ENCODE assay signal across 15 cellular contexts in the genomic region with DNA sequence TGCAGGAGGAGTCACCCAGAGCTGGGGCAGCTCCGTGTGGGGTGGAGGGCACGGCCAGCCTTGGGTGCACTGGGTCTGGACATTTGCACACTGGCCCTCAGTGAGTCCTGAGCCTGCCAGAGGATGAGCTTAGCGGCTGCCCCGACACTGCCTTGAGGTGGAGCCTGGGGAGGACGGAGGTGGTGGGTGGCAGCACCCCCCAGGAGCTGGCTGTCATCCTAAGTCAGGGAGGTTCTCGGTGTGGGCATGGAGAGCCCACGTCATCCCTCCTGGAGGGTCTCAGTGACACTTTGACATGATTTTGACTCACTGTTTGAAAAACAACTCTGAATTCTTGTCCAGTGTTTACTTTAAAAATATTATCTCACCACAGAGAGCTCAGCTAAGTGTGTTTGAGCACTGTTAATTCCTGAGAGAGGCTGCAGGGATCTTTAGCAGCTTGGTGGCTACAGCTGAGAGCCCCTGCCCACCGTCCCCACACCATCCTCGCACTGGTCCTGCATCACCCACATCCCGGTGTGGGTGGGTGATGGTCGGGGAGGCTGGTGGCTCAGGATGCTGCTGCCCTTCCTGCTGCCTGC.
DNase-seq lines count a peak whose midpoint lies in the region; ATAC-seq and TF ChIP-seq lines count a peak whose summit lies in the region.
"Had no signal": no experiment of that assay in that cellular context is flagged by ENCODE, and none has a peak within 500 bp of the region (broad histone marks: within the 10 kb centered on the region; RNA-seq: fewer than 3 reads in every experiment).

No MANE protein-coding gene starts in this region.

- no peaks in the 10 kb centered on the region for H3K9me3 ChIP-seq in lower lobe of right lung
- H3K9me3 ChIP-seq: testis had no signal

- H3K27me3 ChIP-seq in brain microvascular endothelial cell (replicated peaks) (no peaks in the 10 kb centered on the region), lower lobe of right lung (ENCODE audit: low read depth) (no peaks in the 10 kb centered on the region)
- H3K27me3 ChIP-seq: testis had no signal

- H3K27ac Mint-ChIP-seq in activated naive CD4-positive, alpha-beta T cell treated with anti-CD3 and anti-CD28 coated beads, Interleukin-2, amount 50 U/mL, for 72 hours: peak overlapping the region; percentile 73 to 91
- H3K27ac Mint-ChIP-seq: activated CD4-positive, alpha-beta memory T cell treated with anti-CD3 and anti-CD28 coated beads, Interleukin-2, amount 10 ng/mL, durations not matched to agents 7 days and 5 days had no signal

- TF ChIP-seq CTCF in brain microvascular endothelial cell (IDR thresholded peaks at IDR 0.05; ENCODE audit: low read depth, low read length, missing control alignments) (no peak), lower lobe of right lung (IDR thresholded peaks at IDR 0.05) (no peak), coronary artery (IDR thresholded peaks at IDR 0.05) (no peak)

- in situ Hi-C loops in brain microvascular endothelial cell (cut with HindIII; ENCODE audit: low pct_ligation_motif_present, low sequenced_read_pairs): no loop called here

- intact Hi-C loops in lower lobe of right lung (cut with DNase I): no loop called here

- no peak overlapping the region for H3K4me3 ChIP-seq in brain microvascular endothelial cell (ENCODE audit: low read depth, low read length)
- H3K4me3 ChIP-seq in lower lobe of right lung: no peak overlapping the region
- H3K4me3 ChIP-seq in urinary bladder (ENCODE audit: low read depth, low read length): no peak overlapping the region
- H3K4me3 ChIP-seq in coronary artery: no peak overlapping the region
- H3K4me3 ChIP-seq: testis had no signal

- no peaks in the 10 kb centered on the region for H3K9me3 Mint-ChIP-seq in activated naive CD4-positive, alpha-beta T cell treated with anti-CD3 and anti-CD28 coated beads, Interleukin-2, amount 50 U/mL, for 72 hours
- H3K9me3 Mint-ChIP-seq: activated CD4-positive, alpha-beta memory T cell treated with anti-CD3 and anti-CD28 coated beads, Interleukin-2, amount 10 ng/mL, durations not matched to agents 7 days and 5 days had no signal

- no peaks in the 10 kb centered on the region for H3K36me3 ChIP-seq in brain microvascular endothelial cell (replicated peaks)
- H3K36me3 ChIP-seq in lower lobe of right lung: peaks cover 36% of the 10 kb centered on the region
- no peaks in the 10 kb centered on the region for H3K36me3 ChIP-seq in urinary bladder (ENCODE audit: insufficient read depth)

- ATAC-seq in activated naive CD4-positive, alpha-beta T cell treated with anti-CD3 and anti-CD28 coated beads, Interleukin-2, amount 50 U/mL, for 72 hours: no peak
- ATAC-seq in lower lobe of right lung: peak; percentile 6 to 60

- H3K27ac ChIP-seq in brain microvascular endothelial cell (peak overlapping the region; percentile 19), lower lobe of right lung (no peak overlapping the region), urinary bladder (ENCODE audit: low read depth) (peak overlapping the region; percentile 35), coronary artery (no peak overlapping the region)
- H3K27ac ChIP-seq: testis had no signal

- peak in 1 of 2 donors; percentile 47 for DNase-seq in activated naive CD4-positive, alpha-beta T cell treated with anti-CD3 and anti-CD28 coated beads, Interleukin-2, amount 50 U/mL, for 72 hours (ENCODE audit: low spot score in 2 of 2)
- no peak for DNase-seq in activated naive CD4-positive, alpha-beta T cell treated with anti-CD3 and anti-CD28 coated beads, Interleukin-2, amount 50 U/mL, for 16 hours
- peak; percentile 40 for DNase-seq in brain microvascular endothelial cell
- no peak for DNase-seq in lower lobe of right lung
- DNase-seq in coronary artery (ENCODE audit: low spot score): no peak
- no peak for DNase-seq in NCI-H146 (lab: John Stamatoyannopoulos, UW)
- DNase-seq in midbrain (lab: John Stamatoyannopoulos, UW): no peak
- DNase-seq: activated CD4-positive, alpha-beta memory T cell treated with anti-CD3 and anti-CD28 coated beads, Interleukin-2, amount 10 ng/mL, durations not matched to agents 7 days and 5 days; activated naive CD4-positive, alpha-beta T cell; DMS79 treated with DMSO at 0.1 percent for 48 hours; NCI-H1417 treated with DMSO at 0.1 percent for 48 hours; NCI-H524 treated with DMSO at 0.1 percent for 48 hours; small intestine; testis had no signal

- WGBS in urinary bladder: 29% methylated on average over 11 of the region's 11 CpGs

- H3K4me1 ChIP-seq in lower lobe of right lung (peaks cover 6% of the 10 kb centered on the region), urinary bladder (ENCODE audit: insufficient read depth) (peaks cover 2% of the 10 kb centered on the region)
- H3K4me1 ChIP-seq: testis had no signal

- peaks cover 0 to 4% of the 10 kb centered on the region in 2 donors for H3K36me3 Mint-ChIP-seq in activated naive CD4-positive, alpha-beta T cell treated with anti-CD3 and anti-CD28 coated beads, Interleukin-2, amount 50 U/mL, for 72 hours

Comparison
In these comparisons a context has a peak if more than half of its experiments do, and no peak if none do; other contexts are left out.
1. ATAC-seq: peak in lower lobe of right lung (2 of 2); none in activated naive CD4-positive, alpha-beta T cell treated with anti-CD3 and anti-CD28 coated beads, Interleukin-2, amount 50 U/mL, for 72 hours (0 of 2).
2. H3K27ac ChIP-seq: peak in brain microvascular endothelial cell (single experiment) and urinary bladder (single experiment); none in lower lobe of right lung (single experiment) and coronary artery (0 of 2).